In the genomic region with DNA sequence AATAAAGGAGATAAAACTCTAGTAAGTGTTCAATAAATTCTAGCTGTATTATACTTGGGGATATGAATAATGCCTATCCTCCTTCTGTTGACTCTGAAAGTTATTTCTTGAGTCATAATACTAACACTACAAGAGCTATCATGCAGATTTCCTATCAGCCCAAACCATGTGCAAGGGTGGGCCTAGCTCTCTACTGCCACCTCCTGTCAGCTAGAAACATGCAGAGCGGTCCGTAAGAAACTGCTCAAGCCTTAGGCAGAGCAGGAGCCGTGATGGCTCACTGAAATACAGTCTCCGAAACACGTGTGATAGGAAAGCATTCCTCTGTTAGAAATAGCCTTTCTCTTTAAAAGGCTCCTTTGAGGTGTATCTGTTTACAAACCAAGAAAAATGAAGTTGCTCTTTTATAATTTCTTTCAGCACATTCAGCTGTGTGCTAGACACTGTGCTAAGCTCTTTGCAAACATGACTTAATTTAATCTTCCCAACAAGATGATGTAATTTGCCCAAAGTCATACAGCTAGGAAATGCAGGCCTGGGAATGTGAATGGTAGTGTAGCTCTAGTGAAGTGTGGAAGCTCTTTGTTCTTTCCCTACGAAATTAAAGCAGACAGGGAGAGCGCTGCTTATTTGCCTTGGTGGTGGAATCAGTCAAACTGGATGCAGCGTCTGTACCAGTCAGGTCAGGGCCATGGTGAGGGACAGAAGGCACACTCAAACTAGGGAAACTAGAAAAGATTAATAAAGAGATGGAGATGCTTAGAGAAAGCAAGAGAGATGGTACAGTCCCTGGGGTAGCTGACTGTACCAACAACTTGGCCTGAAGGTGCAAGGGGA, we compare ENCODE assay signal across 8 cellular contexts. TPM values are rescaled to one million over a fixed set of nuclear protein-coding genes. Genes with fewer than 3 reads are reported as not detected.
DNase-seq lines count a peak whose midpoint lies in the region; ATAC-seq and TF ChIP-seq lines count a peak whose summit lies in the region.

No MANE protein-coding gene starts in this region.

- DNase-seq in COR-L47 (lab: John Stamatoyannopoulos, UW) (peak; percentile 58), HS-27A (ENCODE audit: low read depth) (peak; percentile 59), PC-9 (peak; percentile 45 to 53), fibroblast of peridontal ligament (ENCODE audit: extremely low read depth) (peak; percentile 93), thoracic aorta (ENCODE audit: low spot score) (no peak)
- DNase-seq in activated T-cell treated with anti-CD3 and anti-CD28 coated beads, Interleukin-2, amount 50 U/mL, for 4 hours: peak; percentile 59

- H3K9me2 ChIP-seq in PC-9 (ENCODE audit: insufficient read depth): no peaks in the 10 kb centered on the region

- no peak overlapping the region for H3K4me3 Mint-ChIP-seq in activated T-cell treated with anti-CD3 and anti-CD28 coated beads, Interleukin-2, amount 50 U/mL, for 4 hours

- TF ChIP-seq CTCF in PC-9 (conservative IDR thresholded peaks at IDR 0.05) (peak; percentile 83), neutrophil (IDR thresholded peaks at IDR 0.05) (peak; percentile 42), thoracic aorta (IDR thresholded peaks at IDR 0.05) (peak; percentile 86)

- CTCF ChIA-PET in PC-9 (lab: Charles Lee): interaction anchor here (0.6 to 1.0 kb wide), 4 partner anchors 10 to 514 kb away, joined by 3 to 4 read pairs (median 3); no protein-coding TSS in a partner anchor

- peaks cover 11% of the 10 kb centered on the region for H3K4me1 Mint-ChIP-seq in activated T-cell treated with anti-CD3 and anti-CD28 coated beads, Interleukin-2, amount 50 U/mL, for 4 hours (ENCODE audit: low read depth)

- POLR2A ChIA-PET in PC-9 (lab: Charles Lee; ENCODE audit: unreplicated experiment): interaction anchor here (0.5 kb wide), 1 partner anchor 602 kb away, joined by 4 read pairs; no protein-coding TSS in a partner anchor

- BruUV-seq in PC-9 (replicated peaks; lab: Mats Ljungman, UMichigan): no TSS peak

- intact Hi-C loops in PC-9 (cut with micrococcal nuclease; ENCODE audit: unreplicated experiment): loop anchor here (1.0 to 10.0 kb wide), 4 partner anchors 257 to 509 kb away; no protein-coding TSS in a partner anchor

- H3K36me3 Mint-ChIP-seq in activated T-cell treated with anti-CD3 and anti-CD28 coated beads, Interleukin-2, amount 50 U/mL, for 4 hours (ENCODE audit: insufficient read depth): peaks cover 17% of the 10 kb centered on the region

- no peaks in the 10 kb centered on the region for H3K9me3 Mint-ChIP-seq in activated T-cell treated with anti-CD3 and anti-CD28 coated beads, Interleukin-2, amount 50 U/mL, for 4 hours

- no peaks in the 10 kb centered on the region for H3K27me3 ChIP-seq in PC-9 (ENCODE audit: insufficient read depth, low read depth)
- H3K27me3 ChIP-seq in neutrophil: no peaks in the 10 kb centered on the region
- H3K27me3 ChIP-seq in thoracic aorta (replicated peaks; ENCODE audit: insufficient read depth): no peaks in the 10 kb centered on the region

- peak; percentile 90 for ATAC-seq in GM19455 (IDR thresholded peaks at IDR 0.05; ENCODE audit: unreplicated experiment)
- ATAC-seq in activated T-cell treated with anti-CD3 and anti-CD28 coated beads, Interleukin-2, amount 50 U/mL, for 4 hours: peak; percentile 97 to 100
- ATAC-seq in thoracic aorta (ENCODE audit: insufficient number of reproducible peaks, low FRiP score, low read depth): peak; percentile 67

- peaks cover 5% of the 10 kb centered on the region; the same call in 1 of the 2 replicates for H4K20me1 ChIP-seq in PC-9 (ENCODE audit: insufficient read depth)

- H3K4me1 ChIP-seq in PC-9 (replicated peaks; ENCODE audit: insufficient read depth): no peaks in the 10 kb centered on the region
- H3K4me1 ChIP-seq in neutrophil (ENCODE audit: control insufficient read depth in 1 of 2, insufficient read depth in 1 of 2, low read depth in 1 of 2, low read length in 1 of 2): peaks cover 0 to 6% of the 10 kb centered on the region in 2 experiments
- no peaks in the 10 kb centered on the region for H3K4me1 ChIP-seq in thoracic aorta (ENCODE audit: control insufficient read depth in 1 of 2, low read depth in 2 of 2)

- H2AFZ ChIP-seq in PC-9: no peak overlapping the region

- peaks cover 6% of the 10 kb centered on the region; the same call in 1 of the 2 replicates for H3K36me3 ChIP-seq in PC-9 (ENCODE audit: low read depth)
- peaks cover 72% of the 10 kb centered on the region for H3K36me3 ChIP-seq in neutrophil
- H3K36me3 ChIP-seq in thoracic aorta: no peaks in the 10 kb centered on the region

- no peaks in the 10 kb centered on the region for H3K27me3 Mint-ChIP-seq in activated T-cell treated with anti-CD3 and anti-CD28 coated beads, Interleukin-2, amount 50 U/mL, for 4 hours (ENCODE audit: low read depth)

- H3K9me3 ChIP-seq in PC-9 (ENCODE audit: insufficient read depth, low read depth) (no peaks in the 10 kb centered on the region), neutrophil (no peaks in the 10 kb centered on the region), thoracic aorta (no peaks in the 10 kb centered on the region)

- H3F3A ChIP-seq in PC-9 (ENCODE audit: insufficient read depth, low read depth): no peaks in the 10 kb centered on the region

- H3K4me3 ChIP-seq in PC-9 (no peak overlapping the region), neutrophil (ENCODE audit: low read depth in 1 of 2, low read length in 1 of 2) (no peak overlapping the region), thoracic aorta (no peak overlapping the region)

- H3K27ac ChIP-seq in PC-9 (no peak overlapping the region), neutrophil (peak overlapping the region; percentile 4), thoracic aorta (no peak overlapping the region)

- no peak overlapping the region for H3K4me2 ChIP-seq in PC-9

- H3K79me2 ChIP-seq in PC-9 (ENCODE audit: low read depth): no peaks in the 10 kb centered on the region; the same call in 1 of the 2 replicates

RNA-seq across cellular contexts. Expression of a gene that starts 43.1 kb away (rescaled TPM):
- total RNA-seq in PC-9 (2021) (27.1 and 33.6 TPM in 2 replicates), thoracic aorta (10 to 100 TPM in 1 of 2 donors, 1 to 10 TPM in 1; 6.2 to 30.6 TPM)
- 10 to 100 TPM; 30.5 to 34.8 (median 33.1) TPM for total RNA-seq in activated T-cell treated with anti-CD3 and anti-CD28 coated beads, Interleukin-2, amount 50 U/mL, for 4 hours
